In genomic region chr14:101839236-101839635, GRCh38 we compare ENCODE assay signal across 8 cellular contexts.
DNase-seq lines count a peak whose midpoint lies in the region; ATAC-seq and TF ChIP-seq lines count a peak whose summit lies in the region.
"Had no signal": no experiment of that assay in that cellular context is flagged by ENCODE, and none has a peak within 500 bp of the region (broad histone marks: within the 10 kb centered on the region; RNA-seq: fewer than 3 reads in every experiment).

No MANE protein-coding gene starts in this region.

- H3K9me3 Mint-ChIP-seq in neural crest cell = no peaks in the 10 kb centered on the region
- H3K9me3 Mint-ChIP-seq: H9 had no signal

- TF ChIP-seq CTCF in neural crest cell (conservative IDR thresholded peaks at IDR 0.05) = no peak

- H3K4me1 Mint-ChIP-seq in neural crest cell = peaks cover 28% of the 10 kb centered on the region

- no peaks in the 10 kb centered on the region for H3K27me3 Mint-ChIP-seq in neural crest cell (ENCODE audit: low read depth)

- H3K27ac Mint-ChIP-seq in neural crest cell (ENCODE audit: unreplicated experiment) = peak overlapping the region; percentile 95

- no peaks in the 10 kb centered on the region for H3K36me3 Mint-ChIP-seq in neural crest cell (ENCODE audit: low read depth)

- peak in 3 of 5 donors; percentile 31 to 81 (median 32) for DNase-seq in T-helper 1 cell
- no peak for DNase-seq in neural crest cell (ENCODE audit: low read depth, low spot score)
- no peak for DNase-seq in NCI-H226
- DNase-seq in hepatic stellate cell (ENCODE audit: low spot score) = no peak
- DNase-seq in HT-29 (ENCODE audit: low spot score) = no peak
- DNase-seq: H9 had no signal

- ATAC-seq in GM19025 (IDR thresholded peaks at IDR 0.05; ENCODE audit: low read depth, unreplicated experiment) (peak; percentile 53), HG02763 (IDR thresholded peaks at IDR 0.05; ENCODE audit: unreplicated experiment) (peak; percentile 43)

- H3K4me3 Mint-ChIP-seq in neural crest cell = no peak overlapping the region
- H3K4me3 Mint-ChIP-seq: H9 had no signal

Comparison
In these comparisons a context has a peak if more than half of its experiments do, and no peak if none do; other contexts are left out.
1. DNase-seq: peak in T-helper 1 cell (3 of 5); none in neural crest cell (single experiment), NCI-H226 (single experiment), hepatic stellate cell (single experiment) and HT-29 (single experiment).